Comparison of ENCODE assay signal across 9 cellular contexts in genomic region chr18:58362027-58362575, GRCh38.
DNase-seq lines count a peak whose midpoint lies in the region; FAIRE-seq and TF ChIP-seq lines count a peak whose summit lies in the region.
"Had no signal": no experiment of that assay in that cellular context is flagged by ENCODE, and none has a peak within 500 bp of the region (broad histone marks: within the 10 kb centered on the region; RNA-seq: fewer than 3 reads in every experiment).

No MANE protein-coding gene starts in this region.

- no peak for TF ChIP-seq CTCF in hepatocyte (IDR thresholded peaks at IDR 0.05; ENCODE audit: poor library complexity)

- no peak overlapping the region for H3K4me3 ChIP-seq in hepatocyte

- no peaks in the 10 kb centered on the region for H3K27me3 ChIP-seq in hepatocyte

- DNase-seq in H54 (ENCODE audit: insufficient read length, low spot score) (peak; percentile 23), astrocyte of the hippocampus (ENCODE audit: low read depth, low spot score) (peak; percentile 85), hepatocyte (ENCODE audit: low spot score) (peak; percentile 51), smooth muscle cell of the brain vasculature (ENCODE audit: low read depth, low spot score) (peak; percentile 44), GM19239 (ENCODE audit: insufficient read length, low spot score) (no peak), immature natural killer cell (no peak), activated gamma-delta T cell treated with Interleukin-2 at 50 U/mL for 16 hours (no peak), globus pallidus (ENCODE audit: low spot score) (no peak)
- DNase-seq: NCI-H748 treated with DMSO at 0.1 percent for 48 hours had no signal

- no peaks in the 10 kb centered on the region for H3K9me3 Mint-ChIP-seq in immature natural killer cell

- peak overlapping the region; percentile 50 for H3K4me2 ChIP-seq in hepatocyte

- no peaks in the 10 kb centered on the region for H3K4me1 Mint-ChIP-seq in immature natural killer cell

- H3K27me3 Mint-ChIP-seq in immature natural killer cell (ENCODE audit: low read depth in 3 of 3), result no peaks in the 10 kb centered on the region

- peak; percentile 73 for FAIRE-seq in H54 (lab: Jason Lieb, UNC)
- FAIRE-seq in GM19239 (lab: Jason Lieb, UNC), result no peak

- no peaks in the 10 kb centered on the region for H3K36me3 ChIP-seq in hepatocyte (replicated peaks; ENCODE audit: insufficient read depth, low read depth)

- H3K9me3 ChIP-seq in hepatocyte (ENCODE audit: low read depth), result no peaks in the 10 kb centered on the region

- H3K27ac Mint-ChIP-seq in immature natural killer cell, result no peak overlapping the region

- no peak overlapping the region for H2AFZ ChIP-seq in hepatocyte

- 75% methylated on average over 8 of the region's 8 CpGs for WGBS in hepatocyte (ENCODE audit: low lambda C conversion rate, missing lambda C conversion rate)

- peak overlapping the region; percentile 89 for H3K27ac ChIP-seq in hepatocyte

- no peaks in the 10 kb centered on the region for H3K36me3 Mint-ChIP-seq in immature natural killer cell

- no peaks in the 10 kb centered on the region for H3K9me2 ChIP-seq in hepatocyte (replicated peaks; ENCODE audit: insufficient read depth)

- H3K4me3 Mint-ChIP-seq in immature natural killer cell, result no peak overlapping the region

- H4K20me1 ChIP-seq in hepatocyte (ENCODE audit: insufficient read depth, poor library complexity, severe bottlenecking), result no peaks in the 10 kb centered on the region

- H3K79me2 ChIP-seq in hepatocyte, result peaks cover 4% of the 10 kb centered on the region

- H3K4me1 ChIP-seq in hepatocyte (ENCODE audit: insufficient read depth), result peaks cover 15% of the 10 kb centered on the region

- no peak for TF ChIP-seq POLR2A in H54 (IDR thresholded peaks at IDR 0.05; ENCODE audit: low read depth, low read length)

Comparison
In these comparisons a context has a peak if more than half of its experiments do, and no peak if none do; other contexts are left out.
1. DNase-seq: peak in H54 (single experiment), astrocyte of the hippocampus (single experiment), hepatocyte (single experiment) and smooth muscle cell of the brain vasculature (single experiment); none in GM19239 (single experiment), immature natural killer cell (0 of 3), activated gamma-delta T cell treated with Interleukin-2 at 50 U/mL for 16 hours (single experiment) and globus pallidus (single experiment).